Comparison of ENCODE assay signal across 29 cellular contexts in genomic region chr11:7614656-7615055, GRCh38.
"Had no signal": no experiment of that assay in that cellular context is flagged by ENCODE, and none has a peak within 500 bp of the region (broad histone marks: within the 10 kb centered on the region; RNA-seq: fewer than 3 reads in every experiment).

No MANE protein-coding gene starts in this region.

- DNase-seq: activated CD4-positive, alpha-beta memory T cell treated with anti-CD3 and anti-CD28 coated beads for 36 hours; activated CD4-positive, alpha-beta T cell treated with anti-CD3 and anti-CD28 coated beads for 36 hours; activated CD4-positive, alpha-beta T cell treated with anti-CD3 and anti-CD28 coated beads, Interleukin-2, amount 10 ng/mL, durations not matched to agents 24 days and 14 days; activated CD4-positive, CD25-positive, alpha-beta regulatory T cell; activated CD4-positive, CD25-positive, alpha-beta regulatory T cell treated with anti-CD3 and anti-CD28 coated beads, Interleukin-2, amount 50 U/mL, for 72 hours; activated CD8-positive, alpha-beta memory T cell treated with anti-CD3 and anti-CD28 coated beads, Interleukin-2, amount 10 ng/mL, durations not matched to agents 7 days and 5 days; activated CD8-positive, alpha-beta memory T cell treated with anti-CD3 and anti-CD28 coated beads, Interleukin-2, amount 50 U/mL, for 4 hours; activated CD8-positive, alpha-beta T cell treated with anti-CD3 and anti-CD28 coated beads, Interleukin-2, amount 10 ng/mL, durations not matched to agents 7 days and 5 days; activated effector memory CD4-positive, alpha-beta T cell treated with anti-CD3 and anti-CD28 coated beads, Interleukin-2, amount 50 U/mL, for 16 hours; activated naive CD4-positive, alpha-beta T cell treated with anti-CD3 and anti-CD28 coated beads for 36 hours; activated naive CD8-positive, alpha-beta T cell treated with anti-CD3 and anti-CD28 coated beads for 36 hours; activated naive CD8-positive, alpha-beta T cell treated with anti-CD3 and anti-CD28 coated beads, Interleukin-2, amount 50 U/mL, for 24 hours; activated T-cell treated with anti-CD3 and anti-CD28 coated beads, Interleukin-2, amount 50 U/mL, for 1 hour; activated T-cell treated with anti-CD3 and anti-CD28 coated beads, Interleukin-2, amount 50 U/mL, for 48 hours; adrenal gland; amygdala; aorta; body of pancreas; caudate nucleus; effector CD8-positive, alpha-beta T cell; esophagus squamous epithelium; foreskin melanocyte; T-cell; T1000 had no signal

- FAIRE-seq: colon, endometrium, endothelial cell of umbilical vein had no signal

- H3K4me3 ChIP-seq: adrenal gland, body of pancreas, esophagus squamous epithelium, gastroesophageal sphincter had no signal

- H3K9me3 ChIP-seq: adrenal gland, body of pancreas, esophagus squamous epithelium, gastroesophageal sphincter had no signal

- H3K36me3 ChIP-seq: adrenal gland had no signal

- H3K4me1 ChIP-seq: adrenal gland, gastroesophageal sphincter had no signal

- H3K27ac ChIP-seq: adrenal gland, epithelial cell of prostate, esophagus squamous epithelium, gastroesophageal sphincter had no signal

- ATAC-seq: activated CD4-positive, alpha-beta T cell treated with anti-CD3 and anti-CD28 coated beads for 36 hours; activated CD8-positive, alpha-beta memory T cell treated with anti-CD3 and anti-CD28 coated beads, Interleukin-2, amount 10 ng/mL, durations not matched to agents 7 days and 5 days; activated CD8-positive, alpha-beta T cell treated with anti-CD3 and anti-CD28 coated beads, Interleukin-2, amount 10 ng/mL, durations not matched to agents 7 days and 5 days; activated naive CD8-positive, alpha-beta T cell treated with anti-CD3 and anti-CD28 coated beads, Interleukin-2, amount 50 U/mL, for 24 hours; body of pancreas; gastroesophageal sphincter; T-cell had no signal

- H3K27me3 ChIP-seq: adrenal gland, body of pancreas, esophagus squamous epithelium, gastroesophageal sphincter had no signal
